Comparison of ENCODE assay signal across 1 cellular context in the genomic region with DNA sequence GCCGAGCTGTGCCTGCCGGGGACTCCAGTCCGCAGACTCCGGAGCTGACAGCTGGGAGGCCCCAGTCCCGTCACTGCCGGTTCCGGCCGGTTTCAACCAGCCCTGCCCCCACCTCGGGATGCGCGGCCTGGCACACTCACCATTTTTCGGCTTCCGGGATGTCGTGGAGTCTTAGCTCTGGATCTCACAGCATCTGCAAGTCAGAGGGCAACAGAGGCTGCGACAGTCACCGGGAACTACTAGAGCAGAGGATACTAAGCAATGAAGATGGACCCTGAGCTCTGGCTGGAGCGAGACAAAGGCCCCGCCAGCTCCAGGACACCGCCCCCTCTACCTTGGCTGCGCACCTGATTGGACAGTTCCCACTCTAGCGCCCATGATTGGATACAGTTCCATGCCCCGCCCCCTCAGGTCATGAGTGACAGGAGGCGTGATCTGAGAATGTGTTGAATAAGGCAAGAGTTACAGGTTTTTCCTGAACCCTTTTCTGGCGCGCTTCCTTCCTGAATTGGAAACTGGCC.
TF ChIP-seq lines count a peak whose summit lies in the region.

ZNF682 (minus strand) TSS at position 303 of the 521 bp plus-strand sequence; CDS start at position 143, 160 bp downstream.

TF ChIP-seq in WTC11, 78 proteins besides CTCF, POLR2A, EP300 and RAD21 (continued from another document and continues in another):
- TF ChIP-seq IRF1 (CRISPR knock-in tag; IDR thresholded peaks at IDR 0.05), result no peak
- TF ChIP-seq ELF4 (CRISPR knock-in tag; IDR thresholded peaks at IDR 0.05; ENCODE audit: low read depth), result no peak
- no peak for TF ChIP-seq ZNF396 (CRISPR knock-in tag; IDR thresholded peaks at IDR 0.05; ENCODE audit: borderline replicate concordance)
- TF ChIP-seq MXD4 (CRISPR knock-in tag; IDR thresholded peaks at IDR 0.05; ENCODE audit: borderline replicate concordance), result no peak
- no peak for TF ChIP-seq FOXJ3 (CRISPR knock-in tag; IDR thresholded peaks at IDR 0.05; ENCODE audit: borderline replicate concordance)
- TF ChIP-seq ZNF219 (CRISPR knock-in tag; IDR thresholded peaks at IDR 0.05; ENCODE audit: borderline replicate concordance), result no peak
- 0 out of 2 replicates have a peak, but pooled peaks have one; percentile 40 for TF ChIP-seq NR3C1 (CRISPR knock-in tag; conservative IDR thresholded peaks at IDR 0.05; ENCODE audit: low read depth)
- TF ChIP-seq GRHL2 (CRISPR knock-in tag; IDR thresholded peaks at IDR 0.05; ENCODE audit: insufficient replicate concordance, severe bottlenecking), result no peak
- TF ChIP-seq OVOL2 (CRISPR knock-in tag; IDR thresholded peaks at IDR 0.05; ENCODE audit: borderline replicate concordance), result no peak
- no peak for TF ChIP-seq HMGA2 (CRISPR knock-in tag; IDR thresholded peaks at IDR 0.05)
- TF ChIP-seq, protein P1, sequence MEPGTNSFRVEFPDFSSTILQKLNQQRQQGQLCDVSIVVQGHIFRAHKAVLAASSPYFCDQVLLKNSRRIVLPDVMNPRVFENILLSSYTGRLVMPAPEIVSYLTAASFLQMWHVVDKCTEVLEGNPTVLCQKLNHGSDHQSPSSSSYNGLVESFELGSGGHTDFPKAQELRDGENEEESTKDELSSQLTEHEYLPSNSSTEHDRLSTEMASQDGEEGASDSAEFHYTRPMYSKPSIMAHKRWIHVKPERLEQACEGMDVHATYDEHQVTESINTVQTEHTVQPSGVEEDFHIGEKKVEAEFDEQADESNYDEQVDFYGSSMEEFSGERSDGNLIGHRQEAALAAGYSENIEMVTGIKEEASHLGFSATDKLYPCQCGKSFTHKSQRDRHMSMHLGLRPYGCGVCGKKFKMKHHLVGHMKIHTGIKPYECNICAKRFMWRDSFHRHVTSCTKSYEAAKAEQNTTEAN (CRISPR knock-in tag; IDR thresholded peaks at IDR 0.05), result no peak
- peak; percentile 74 for TF ChIP-seq SP1 (CRISPR knock-in tag; conservative IDR thresholded peaks at IDR 0.05)
- TF ChIP-seq CBFB (CRISPR knock-in tag; IDR thresholded peaks at IDR 0.05; ENCODE audit: low read depth), result no peak; the same call in 1 of the 2 replicates
- no peak for TF ChIP-seq ZSCAN18 (CRISPR knock-in tag; IDR thresholded peaks at IDR 0.05)
- TF ChIP-seq KAT7 (CRISPR knock-in tag; IDR thresholded peaks at IDR 0.05; ENCODE audit: borderline replicate concordance), result no peak
- TF ChIP-seq ETV6 (CRISPR knock-in tag; IDR thresholded peaks at IDR 0.05), result peak; percentile 76; the same call in 1 of the 2 replicates
- TF ChIP-seq, protein P2, sequence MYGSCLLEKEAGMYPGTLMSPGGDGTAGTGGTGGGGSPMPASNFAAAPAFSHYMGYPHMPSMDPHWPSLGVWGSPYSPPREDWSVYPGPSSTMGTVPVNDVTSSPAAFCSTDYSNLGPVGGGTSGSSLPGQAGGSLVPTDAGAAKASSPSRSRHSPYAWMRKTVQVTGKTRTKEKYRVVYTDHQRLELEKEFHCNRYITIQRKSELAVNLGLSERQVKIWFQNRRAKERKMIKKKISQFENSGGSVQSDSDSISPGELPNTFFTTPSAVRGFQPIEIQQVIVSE (CRISPR knock-in tag; IDR thresholded peaks at IDR 0.05; ENCODE audit: borderline replicate concordance), result no peak
- 0 out of 2 replicates have a peak, but pooled peaks have one; percentile 6 for TF ChIP-seq USF2 (CRISPR knock-in tag; IDR thresholded peaks at IDR 0.05)
- TF ChIP-seq, protein P3, sequence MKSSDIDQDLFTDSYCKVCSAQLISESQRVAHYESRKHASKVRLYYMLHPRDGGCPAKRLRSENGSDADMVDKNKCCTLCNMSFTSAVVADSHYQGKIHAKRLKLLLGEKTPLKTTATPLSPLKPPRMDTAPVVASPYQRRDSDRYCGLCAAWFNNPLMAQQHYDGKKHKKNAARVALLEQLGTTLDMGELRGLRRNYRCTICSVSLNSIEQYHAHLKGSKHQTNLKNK (CRISPR knock-in tag; IDR thresholded peaks at IDR 0.05), result no peak
- TF ChIP-seq CREM (CRISPR knock-in tag; IDR thresholded peaks at IDR 0.05), result peak; percentile 79
- no peak for TF ChIP-seq IRF2 (CRISPR knock-in tag; IDR thresholded peaks at IDR 0.05; ENCODE audit: borderline replicate concordance, low read depth)
- peak; percentile 37; the same call in 1 of the 2 replicates for TF ChIP-seq FOXP4 (CRISPR knock-in tag; IDR thresholded peaks at IDR 0.05)
- TF ChIP-seq E2F4 (CRISPR knock-in tag; IDR thresholded peaks at IDR 0.05; ENCODE audit: borderline replicate concordance, low read depth), result no peak
- TF ChIP-seq, protein P4, sequence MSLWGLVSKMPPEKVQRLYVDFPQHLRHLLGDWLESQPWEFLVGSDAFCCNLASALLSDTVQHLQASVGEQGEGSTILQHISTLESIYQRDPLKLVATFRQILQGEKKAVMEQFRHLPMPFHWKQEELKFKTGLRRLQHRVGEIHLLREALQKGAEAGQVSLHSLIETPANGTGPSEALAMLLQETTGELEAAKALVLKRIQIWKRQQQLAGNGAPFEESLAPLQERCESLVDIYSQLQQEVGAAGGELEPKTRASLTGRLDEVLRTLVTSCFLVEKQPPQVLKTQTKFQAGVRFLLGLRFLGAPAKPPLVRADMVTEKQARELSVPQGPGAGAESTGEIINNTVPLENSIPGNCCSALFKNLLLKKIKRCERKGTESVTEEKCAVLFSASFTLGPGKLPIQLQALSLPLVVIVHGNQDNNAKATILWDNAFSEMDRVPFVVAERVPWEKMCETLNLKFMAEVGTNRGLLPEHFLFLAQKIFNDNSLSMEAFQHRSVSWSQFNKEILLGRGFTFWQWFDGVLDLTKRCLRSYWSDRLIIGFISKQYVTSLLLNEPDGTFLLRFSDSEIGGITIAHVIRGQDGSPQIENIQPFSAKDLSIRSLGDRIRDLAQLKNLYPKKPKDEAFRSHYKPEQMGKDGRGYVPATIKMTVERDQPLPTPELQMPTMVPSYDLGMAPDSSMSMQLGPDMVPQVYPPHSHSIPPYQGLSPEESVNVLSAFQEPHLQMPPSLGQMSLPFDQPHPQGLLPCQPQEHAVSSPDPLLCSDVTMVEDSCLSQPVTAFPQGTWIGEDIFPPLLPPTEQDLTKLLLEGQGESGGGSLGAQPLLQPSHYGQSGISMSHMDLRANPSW (CRISPR knock-in tag; conservative IDR thresholded peaks at IDR 0.05; ENCODE audit: low read depth), result 0 out of 2 replicates have a peak, but pooled peaks have one; percentile 85
- peak; percentile 86 for TF ChIP-seq NFYB (CRISPR knock-in tag; conservative IDR thresholded peaks at IDR 0.05; ENCODE audit: low read depth)
- TF ChIP-seq, protein P5, sequence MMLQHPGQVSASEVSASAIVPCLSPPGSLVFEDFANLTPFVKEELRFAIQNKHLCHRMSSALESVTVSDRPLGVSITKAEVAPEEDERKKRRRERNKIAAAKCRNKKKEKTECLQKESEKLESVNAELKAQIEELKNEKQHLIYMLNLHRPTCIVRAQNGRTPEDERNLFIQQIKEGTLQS (CRISPR knock-in tag; conservative IDR thresholded peaks at IDR 0.05), result no peak
- no peak for TF ChIP-seq ZNF317 (CRISPR knock-in tag; IDR thresholded peaks at IDR 0.05; ENCODE audit: borderline replicate concordance, low read depth)
- peak; percentile 90; the same call in 1 of the 2 replicates for TF ChIP-seq ARID4B (CRISPR knock-in tag; IDR thresholded peaks at IDR 0.05; ENCODE audit: borderline replicate concordance)
- TF ChIP-seq ZNF121 (CRISPR knock-in tag; IDR thresholded peaks at IDR 0.05), result no peak
- TF ChIP-seq SMAD3 (CRISPR knock-in tag; IDR thresholded peaks at IDR 0.05; ENCODE audit: borderline replicate concordance), result no peak
- TF ChIP-seq, protein P6, sequence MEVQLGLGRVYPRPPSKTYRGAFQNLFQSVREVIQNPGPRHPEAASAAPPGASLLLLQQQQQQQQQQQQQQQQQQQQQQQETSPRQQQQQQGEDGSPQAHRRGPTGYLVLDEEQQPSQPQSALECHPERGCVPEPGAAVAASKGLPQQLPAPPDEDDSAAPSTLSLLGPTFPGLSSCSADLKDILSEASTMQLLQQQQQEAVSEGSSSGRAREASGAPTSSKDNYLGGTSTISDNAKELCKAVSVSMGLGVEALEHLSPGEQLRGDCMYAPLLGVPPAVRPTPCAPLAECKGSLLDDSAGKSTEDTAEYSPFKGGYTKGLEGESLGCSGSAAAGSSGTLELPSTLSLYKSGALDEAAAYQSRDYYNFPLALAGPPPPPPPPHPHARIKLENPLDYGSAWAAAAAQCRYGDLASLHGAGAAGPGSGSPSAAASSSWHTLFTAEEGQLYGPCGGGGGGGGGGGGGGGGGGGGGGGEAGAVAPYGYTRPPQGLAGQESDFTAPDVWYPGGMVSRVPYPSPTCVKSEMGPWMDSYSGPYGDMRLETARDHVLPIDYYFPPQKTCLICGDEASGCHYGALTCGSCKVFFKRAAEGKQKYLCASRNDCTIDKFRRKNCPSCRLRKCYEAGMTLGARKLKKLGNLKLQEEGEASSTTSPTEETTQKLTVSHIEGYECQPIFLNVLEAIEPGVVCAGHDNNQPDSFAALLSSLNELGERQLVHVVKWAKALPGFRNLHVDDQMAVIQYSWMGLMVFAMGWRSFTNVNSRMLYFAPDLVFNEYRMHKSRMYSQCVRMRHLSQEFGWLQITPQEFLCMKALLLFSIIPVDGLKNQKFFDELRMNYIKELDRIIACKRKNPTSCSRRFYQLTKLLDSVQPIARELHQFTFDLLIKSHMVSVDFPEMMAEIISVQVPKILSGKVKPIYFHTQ (CRISPR knock-in tag; IDR thresholded peaks at IDR 0.05), result no peak
- peak; percentile 86; the same call in 1 of the 2 replicates for TF ChIP-seq ZBTB21 (CRISPR knock-in tag; IDR thresholded peaks at IDR 0.05; ENCODE audit: borderline replicate concordance)
- TF ChIP-seq TCF7 (CRISPR knock-in tag; IDR thresholded peaks at IDR 0.05; ENCODE audit: low read depth), result no peak
